In the genomic region with DNA sequence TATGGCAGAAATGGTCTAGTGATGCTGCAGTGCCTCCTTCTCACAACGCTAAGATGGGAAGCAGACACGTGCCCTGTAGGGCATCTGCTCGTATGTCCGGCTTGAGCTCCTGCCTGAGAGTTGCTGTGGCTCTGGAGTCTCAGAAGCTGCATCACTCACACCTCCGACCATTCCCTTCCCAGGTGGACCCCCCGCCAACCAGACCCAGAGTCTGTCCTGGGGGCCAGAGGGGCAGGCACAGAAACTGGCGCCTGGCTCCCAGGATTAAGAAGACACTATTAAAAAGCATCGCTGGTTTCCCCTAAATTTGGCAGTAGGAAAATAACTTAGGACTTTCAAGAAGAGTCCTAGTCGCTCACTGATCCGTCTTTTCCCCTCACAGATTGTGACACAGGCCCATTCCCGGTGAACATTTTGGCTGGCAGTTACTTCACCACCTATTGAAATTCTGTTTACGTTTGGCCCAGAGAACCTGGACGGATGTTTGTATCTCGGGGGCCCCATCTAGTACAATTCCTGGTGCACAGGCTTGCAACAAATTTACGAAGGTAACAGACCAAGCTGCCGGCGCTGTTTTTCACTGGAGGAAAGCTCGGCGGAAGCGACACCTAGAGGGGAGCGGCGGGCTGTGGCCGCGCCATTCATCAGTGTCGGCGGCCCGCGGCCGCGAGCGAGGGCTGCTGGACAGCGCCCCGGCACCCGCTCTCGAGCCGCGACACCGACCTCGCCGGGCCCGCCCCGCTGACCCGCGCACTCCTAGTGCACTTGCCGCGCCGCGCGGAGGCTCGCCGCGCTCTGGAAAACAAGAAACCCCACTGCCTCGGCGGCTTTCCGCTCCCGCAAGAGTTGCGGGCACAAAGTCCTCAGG, we compare ENCODE assay signal across 8 cellular contexts. TPM values are rescaled to one million over a fixed set of nuclear protein-coding genes. Genes with fewer than 3 reads are reported as not detected.
DNase-seq lines count a peak whose midpoint lies in the region; ATAC-seq, FAIRE-seq and TF ChIP-seq lines count a peak whose summit lies in the region.

No MANE protein-coding gene starts in this region.

- H3K4me3 ChIP-seq in adrenal gland: peak overlapping the region in 2 of 4 donors; percentile 3 to 55

- peak in 1 of 2 donors; percentile 46 for TF ChIP-seq POLR2A in adrenal gland (IDR thresholded peaks at IDR 0.05)

- TF ChIP-seq CTCF in adrenal gland (IDR thresholded peaks at IDR 0.05): peak; percentile 7 to 49 (median 38)

- FAIRE-seq in RCC 7860 (lab: Jason Lieb, UNC): no peak

- peak; percentile 78 for DNase-seq in Right ventricle myocardium inferior (ENCODE audit: missing footprints)
- no peak for DNase-seq in cardiac septum (ENCODE audit: low spot score)
- DNase-seq in NCI-H345 (lab: John Stamatoyannopoulos, UW): peak; percentile 58
- DNase-seq in adrenal gland: peak; percentile 64 to 80 (median 74)
- peak; percentile 63 for DNase-seq in left cardiac atrium
- DNase-seq in posterior cingulate gyrus: peak; percentile 41 to 95 (median 70)
- DNase-seq in RCC 7860 (ENCODE audit: low spot score): no peak
- DNase-seq in AML-193 (lab: John Stamatoyannopoulos, UW): no peak

- peaks cover 18 to 26% of the 10 kb centered on the region in 2 donors for H3K4me1 ChIP-seq in adrenal gland (replicated peaks in 1 of 2)

- ATAC-seq in Right ventricle myocardium inferior: peak; percentile 94
- peak; percentile 96 to 98 for ATAC-seq in left cardiac atrium

- peaks cover 24% of the 10 kb centered on the region for H3K27me3 ChIP-seq in adrenal gland

- 10 to 48% (median 17%) methylated on average over 14 to 57 of the region's 57 CpGs for WGBS in adrenal gland, 4 donors

- intact Hi-C loops in Right ventricle myocardium inferior (cut with DNase I) (loop anchor here (2.0 to 10.0 kb wide), 2 partner anchors 186 to 496 kb away; no protein-coding TSS in a partner anchor), cardiac septum (cut with DNase I) (loop anchor here (1.0 to 5.0 kb wide), 2 partner anchors 58 to 186 kb away; no protein-coding TSS in a partner anchor), adrenal gland (cut with DNase I) (loop anchor here in 1 of 2 donors (5.0 kb wide), 1 partner anchor 188 kb away; no protein-coding TSS in a partner anchor), left cardiac atrium (cut with DNase I) (no loop called here), posterior cingulate gyrus (cut with DNase I) (loop anchor here (2.0 kb wide), 1 partner anchor 188 kb away; no protein-coding TSS in a partner anchor)

- H3K27ac ChIP-seq in adrenal gland: no peak overlapping the region

- H3K36me3 ChIP-seq in adrenal gland (replicated peaks in 1 of 2): no peaks in the 10 kb centered on the region

- no peaks in the 10 kb centered on the region for H3K9me3 ChIP-seq in adrenal gland (replicated peaks in 1 of 3)

RNA-seq across cellular contexts. Expression of gene FSTL4, which starts 1.6 kb away (rescaled TPM):
- total RNA-seq in Right ventricle myocardium inferior: not detected
- total RNA-seq in cardiac septum: not detected
- 1 to 10 TPM in 7 of 8 donors, under 1 TPM in 1; 0.72 to 5.2 (median 2.6) TPM for total RNA-seq in adrenal gland
- 1 to 10 TPM in 2 of 3 donors, under 1 TPM in 1; 0.48 to 3.3 (median 2.6) TPM for polyA plus RNA-seq in adrenal gland
- total RNA-seq in left cardiac atrium: under 1 TPM in 1 of 2 donors, not detected in 1; 0.21 TPM

Comparison
In these comparisons a context has a peak if more than half of its experiments do, and no peak if none do; other contexts are left out.
1. DNase-seq: peak in Right ventricle myocardium inferior (single experiment), NCI-H345 (single experiment), adrenal gland (7 of 7), left cardiac atrium (single experiment) and posterior cingulate gyrus (10 of 10); none in cardiac septum (single experiment), RCC 7860 (single experiment) and AML-193 (0 of 2).
2. intact Hi-C loops: an anchor here in Right ventricle myocardium inferior (2.0 to 10.0 kb wide), cardiac septum (1.0 to 5.0 kb wide) and posterior cingulate gyrus (2.0 kb wide); none called in left cardiac atrium.